In genomic region chr13:57948884-57949283, GRCh38 we compare ENCODE assay signal across 23 cellular contexts.
DNase-seq lines count a peak whose midpoint lies in the region; ATAC-seq and TF ChIP-seq lines count a peak whose summit lies in the region.
"Had no signal": no experiment of that assay in that cellular context is flagged by ENCODE, and none has a peak within 500 bp of the region (broad histone marks: within the 10 kb centered on the region; RNA-seq: fewer than 3 reads in every experiment).

No MANE protein-coding gene starts in this region.

- no peak overlapping the region for H3K4me3 Mint-ChIP-seq in T-helper 2 cell treated with Interferon-gamma antibody and Interleukin-4, amounts not matched to agents 5 μg/mL and 100 μg/mL, for 36 hours
- H3K4me3 Mint-ChIP-seq: CD14-positive monocyte; CD4-positive, alpha-beta T cell; CD8-positive, alpha-beta memory T cell; H9 had no signal

- H3K4me1 ChIP-seq in RWPE2 (ENCODE audit: insufficient read depth, poor library complexity, severe bottlenecking) = peaks cover 12% of the 10 kb centered on the region
- H3K4me1 ChIP-seq: A549; BE2C; BLaER1 treated with 17β-estradiol and CSF1 and Interleukin-3, amounts not matched to agents 10 nM and 100 nM had no signal

- H3K27me3 Mint-ChIP-seq in T-helper 2 cell treated with Interferon-gamma antibody and Interleukin-4, amounts not matched to agents 5 μg/mL and 100 μg/mL, for 36 hours (ENCODE audit: low read depth) = no peaks in the 10 kb centered on the region
- H3K27me3 Mint-ChIP-seq: CD4-positive, alpha-beta T cell; CD8-positive, alpha-beta memory T cell had no signal

- DNase-seq in HPDE6-E6E7 (ENCODE audit: extremely low spot score) (peak; percentile 20), RWPE2 (ENCODE audit: low spot score) (no peak), epithelial cell of esophagus (ENCODE audit: low read depth) (peak; percentile 36), NOMO-1 treated with dmso at 0.1 percent for 144 hours (lab: John Stamatoyannopoulos, UW; ENCODE audit: unreplicated experiment) (no peak)
- no peak for DNase-seq in T-helper 2 cell treated with Interferon-gamma antibody and Interleukin-4, amounts not matched to agents 5 μg/mL and 100 μg/mL, for 36 hours (ENCODE audit: low spot score)
- no peak for DNase-seq in activated T-cell treated with anti-CD3 and anti-CD28 coated beads, Interleukin-2, amount 50 U/mL, for 48 hours
- DNase-seq: 8988T; ACHN; AML-193; BE2C; CD4-positive, alpha-beta T cell; CD8-positive, alpha-beta memory T cell; DMS 273 treated with DMSO at 0.1 percent for 48 hours; DMS79; EL; GDM1; GM23248; H9 had no signal

- no peaks in the 10 kb centered on the region for H3K36me3 ChIP-seq in RWPE2 (ENCODE audit: low read depth)
- H3K36me3 ChIP-seq: BE2C; BLaER1 treated with 17β-estradiol and CSF1 and Interleukin-3, amounts not matched to agents 10 nM and 100 nM had no signal

- TF ChIP-seq CTCF in RWPE2 (IDR thresholded peaks at IDR 0.05; ENCODE audit: poor library complexity, severe bottlenecking) (no peak), epithelial cell of esophagus (IDR thresholded peaks at IDR 0.05; ENCODE audit: insufficient read depth, low read depth, low read length, missing control alignments) (no peak)

- H3K9me3 ChIP-seq in RWPE2 (ENCODE audit: severe bottlenecking) = no peaks in the 10 kb centered on the region
- H3K9me3 ChIP-seq: A549, BE2C had no signal

- peak; percentile 70 for ATAC-seq in RWPE2 (ENCODE audit: low read depth)
- ATAC-seq: A549, GM12878, HCT116 had no signal

- no peak overlapping the region for H3K27ac ChIP-seq in RWPE2 (ENCODE audit: poor library complexity, severe bottlenecking)
- H3K27ac ChIP-seq: A549; BLaER1 treated with 17β-estradiol and CSF1 and Interleukin-3, amounts not matched to agents 10 nM and 100 nM; GM23248 had no signal

- H3K27ac Mint-ChIP-seq in T-helper 2 cell treated with Interferon-gamma antibody and Interleukin-4, amounts not matched to agents 5 μg/mL and 100 μg/mL, for 36 hours = no peak overlapping the region
- H3K27ac Mint-ChIP-seq: CD14-positive monocyte; CD4-positive, alpha-beta T cell; CD8-positive, alpha-beta memory T cell; H9 had no signal

- no peaks in the 10 kb centered on the region for H3K4me1 Mint-ChIP-seq in T-helper 2 cell treated with Interferon-gamma antibody and Interleukin-4, amounts not matched to agents 5 μg/mL and 100 μg/mL, for 36 hours (ENCODE audit: low read depth)
- H3K4me1 Mint-ChIP-seq: CD14-positive monocyte; CD8-positive, alpha-beta memory T cell had no signal

- H3K9me3 Mint-ChIP-seq in T-helper 2 cell treated with Interferon-gamma antibody and Interleukin-4, amounts not matched to agents 5 μg/mL and 100 μg/mL, for 36 hours = peaks cover 35% of the 10 kb centered on the region

- H3K4me3 ChIP-seq in RWPE2 (ENCODE audit: severe bottlenecking) (no peak overlapping the region), epithelial cell of esophagus (ENCODE audit: low read length) (no peak overlapping the region)
- H3K4me3 ChIP-seq: A549; BLaER1 treated with 17β-estradiol and CSF1 and Interleukin-3, amounts not matched to agents 10 nM and 100 nM; GM12878; GM23248 had no signal

- no peaks in the 10 kb centered on the region for H3K27me3 ChIP-seq in RWPE2 (ENCODE audit: insufficient read depth, poor library complexity, severe bottlenecking)
- H3K27me3 ChIP-seq: BE2C; BLaER1 treated with 17β-estradiol and CSF1 and Interleukin-3, amounts not matched to agents 10 nM and 100 nM had no signal

- no peaks in the 10 kb centered on the region for H3K36me3 Mint-ChIP-seq in T-helper 2 cell treated with Interferon-gamma antibody and Interleukin-4, amounts not matched to agents 5 μg/mL and 100 μg/mL, for 36 hours (ENCODE audit: low read depth)
- H3K36me3 Mint-ChIP-seq: CD14-positive monocyte; CD8-positive, alpha-beta memory T cell had no signal

Comparison
In these comparisons a context has a peak if more than half of its experiments do, and no peak if none do; other contexts are left out.
1. DNase-seq: peak in HPDE6-E6E7 (single experiment) and epithelial cell of esophagus (single experiment); none in RWPE2 (single experiment), NOMO-1 treated with dmso at 0.1 percent for 144 hours (single experiment), T-helper 2 cell treated with Interferon-gamma antibody and Interleukin-4, amounts not matched to agents 5 μg/mL and 100 μg/mL, for 36 hours (single experiment) and activated T-cell treated with anti-CD3 and anti-CD28 coated beads, Interleukin-2, amount 50 U/mL, for 48 hours (0 of 2).